23 cellular contexts compared by ENCODE assay signal in the genomic region with DNA sequence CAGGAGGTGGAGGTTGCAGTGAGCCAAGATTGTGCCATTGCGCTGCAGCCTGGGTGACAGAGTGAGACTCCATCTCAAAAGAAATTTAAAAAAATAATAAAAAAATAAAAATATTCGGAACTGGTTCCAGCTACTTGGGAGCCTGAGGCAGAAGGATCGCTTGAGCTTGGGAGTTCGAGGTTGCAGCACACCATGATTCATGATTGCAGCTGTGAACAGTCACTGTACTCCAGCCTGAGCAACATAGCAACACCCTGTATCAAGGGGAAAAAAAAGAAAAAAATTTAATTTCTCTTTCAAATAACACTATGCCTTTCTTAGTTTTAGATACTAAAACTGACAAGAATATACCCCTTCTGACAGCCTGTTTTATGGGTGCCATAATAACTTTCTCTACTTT.
"Had no signal": no experiment of that assay in that cellular context is flagged by ENCODE, and none has a peak within 500 bp of the region (broad histone marks: within the 10 kb centered on the region; RNA-seq: fewer than 3 reads in every experiment).

No MANE protein-coding gene starts in this region.

- H3K4me1 ChIP-seq: body of pancreas, heart left ventricle had no signal

- DNase-seq: activated CD4-positive, alpha-beta T cell treated with anti-CD3 and anti-CD28 coated beads, Interleukin-2, amount 10 ng/mL, durations not matched to agents 24 days and 14 days; activated CD4-positive, CD25-positive, alpha-beta regulatory T cell; activated CD8-positive, alpha-beta memory T cell treated with anti-CD3 and anti-CD28 coated beads for 24 hours; activated gamma-delta T cell treated with Interleukin-2 at 50 U/mL for 16 hours; amygdala; body of pancreas; central memory CD4-positive, alpha-beta T cell; esophagus squamous epithelium; heart left ventricle; immature natural killer cell; left cardiac atrium; naive thymus-derived CD8-positive, alpha-beta T cell; posterior cingulate gyrus; retina; stimulated activated CD4-positive, alpha-beta T cell treated with anti-CD3 and anti-CD28 coated beads, Interleukin-2, amount 100 ng/mL, for 48 hours; T-helper 2 cell had no signal

- H3K9me3 ChIP-seq: body of pancreas had no signal

- H3K4me3 ChIP-seq: body of pancreas, coronary artery, esophagus squamous epithelium, heart left ventricle, lung had no signal

- H3K4me3 Mint-ChIP-seq: activated CD4-positive, alpha-beta T cell treated with anti-CD3 and anti-CD28 coated beads, Interleukin-2, amount 10 ng/mL, durations not matched to agents 24 days and 14 days; activated naive CD8-positive, alpha-beta T cell; immature natural killer cell; naive thymus-derived CD8-positive, alpha-beta T cell; stimulated activated memory B cell treated with anti-CD40 and anti-IgM and Interleukin-4, amounts not matched to agents 10 μg/mL and 1 μg/mL and 100 μg/mL, for 72 hours had no signal

- H3K27me3 Mint-ChIP-seq: activated CD4-positive, alpha-beta T cell treated with anti-CD3 and anti-CD28 coated beads, Interleukin-2, amount 10 ng/mL, durations not matched to agents 24 days and 14 days; activated naive CD8-positive, alpha-beta T cell; naive thymus-derived CD8-positive, alpha-beta T cell; stimulated activated memory B cell treated with anti-CD40 and anti-IgM and Interleukin-4, amounts not matched to agents 10 μg/mL and 1 μg/mL and 100 μg/mL, for 72 hours had no signal

- H3K4me1 Mint-ChIP-seq: immature natural killer cell; stimulated activated memory B cell treated with anti-CD40 and anti-IgM and Interleukin-4, amounts not matched to agents 10 μg/mL and 1 μg/mL and 100 μg/mL, for 72 hours had no signal

- H3K9me3 Mint-ChIP-seq: immature natural killer cell had no signal

- ATAC-seq: body of pancreas; heart left ventricle; left cardiac atrium; naive thymus-derived CD8-positive, alpha-beta T cell; stimulated activated memory B cell treated with anti-CD40 and anti-IgM and Interleukin-4, amounts not matched to agents 10 μg/mL and 1 μg/mL and 100 μg/mL, for 72 hours had no signal

- H3K27me3 ChIP-seq: body of pancreas, esophagus squamous epithelium, heart left ventricle had no signal

- FAIRE-seq: frontal cortex, TTC549, urothelium cell line had no signal

- H3K27ac Mint-ChIP-seq: activated CD4-positive, alpha-beta T cell treated with anti-CD3 and anti-CD28 coated beads, Interleukin-2, amount 10 ng/mL, durations not matched to agents 24 days and 14 days; activated naive CD8-positive, alpha-beta T cell; immature natural killer cell; naive thymus-derived CD8-positive, alpha-beta T cell; stimulated activated memory B cell treated with anti-CD40 and anti-IgM and Interleukin-4, amounts not matched to agents 10 μg/mL and 1 μg/mL and 100 μg/mL, for 72 hours had no signal

- H3K27ac ChIP-seq: body of pancreas, coronary artery, esophagus squamous epithelium, heart left ventricle had no signal
